ENCODE assay signal across 29 cellular contexts in genomic region chr17:59234631-59235030, GRCh38. TPM values are rescaled to one million over a fixed set of nuclear protein-coding genes. Genes with fewer than 3 reads are reported as not detected.
DNase-seq lines count a peak whose midpoint lies in the region; ATAC-seq and TF ChIP-seq lines count a peak whose summit lies in the region.
"Had no signal": no experiment of that assay in that cellular context is flagged by ENCODE, and none has a peak within 500 bp of the region (broad histone marks: within the 10 kb centered on the region; RNA-seq: fewer than 3 reads in every experiment).

No MANE protein-coding gene starts in this region.

- ATAC-seq in activated T-cell treated with anti-CD3 and anti-CD28 coated beads, Interleukin-2, amount 50 U/mL, for 72 hours (replicated peaks in 1 of 2) = no peak
- ATAC-seq in activated T-cell treated with anti-CD3 and anti-CD28 coated beads, Interleukin-2, amount 50 U/mL, for 4 hours = no peak
- ATAC-seq: activated naive CD8-positive, alpha-beta T cell treated with anti-CD3 and anti-CD28 coated beads, Interleukin-2, amount 50 U/mL, for 24 hours; left colon had no signal

- no peak overlapping the region for H3K9ac ChIP-seq in SU-DHL-6 (ENCODE audit: low read length)

- H3K4me3 ChIP-seq in SU-DHL-6 (ENCODE audit: insufficient read depth, low read length, poor library complexity, severe bottlenecking) = no peak overlapping the region
- H3K4me3 ChIP-seq in testis = no peak overlapping the region
- H3K4me3 ChIP-seq: skin epidermis, thoracic aorta had no signal

- 0 out of 2 replicates have a peak, but pooled peaks cover 4% of the 10 kb centered on the region for H3F3A ChIP-seq in SU-DHL-6 (ENCODE audit: insufficient read depth)

- H3K27ac Mint-ChIP-seq in activated T-cell treated with anti-CD3 and anti-CD28 coated beads, Interleukin-2, amount 50 U/mL, for 72 hours = peak overlapping the region; percentile 42
- H3K27ac Mint-ChIP-seq: activated CD4-positive, alpha-beta T cell treated with anti-CD3 and anti-CD28 coated beads, Interleukin-2, amount 10 ng/mL, durations not matched to agents 24 days and 14 days; activated naive CD8-positive, alpha-beta T cell treated with anti-CD3 and anti-CD28 coated beads, Interleukin-2, amount 50 U/mL, for 24 hours; CD4-positive, alpha-beta T cell; H9 had no signal

- H3K27ac ChIP-seq in SU-DHL-6 (ENCODE audit: low read depth, low read length) (no peak overlapping the region), testis (peak overlapping the region; percentile 50 to 54)
- H3K27ac ChIP-seq: skin epidermis, thoracic aorta, WERI-Rb-1 had no signal

- H3K36me3 Mint-ChIP-seq in activated T-cell treated with anti-CD3 and anti-CD28 coated beads, Interleukin-2, amount 50 U/mL, for 72 hours (ENCODE audit: insufficient read depth in 2 of 2) = no peaks in the 10 kb centered on the region
- H3K36me3 Mint-ChIP-seq in activated T-cell treated with anti-CD3 and anti-CD28 coated beads, Interleukin-2, amount 50 U/mL, for 4 hours (ENCODE audit: insufficient read depth) = no peaks in the 10 kb centered on the region

- in situ Hi-C loops in GM13977 (cut with MboI; ENCODE audit: low pct_unique_long_range_greater_than_20kb, low sequenced_read_pairs, unreplicated experiment) = no loop called here

- peak overlapping the region; percentile 26 for H2AFZ ChIP-seq in SU-DHL-6 (ENCODE audit: low read depth, low read length, severe bottlenecking)

- intact Hi-C loops in testis (cut with DNase I; ENCODE audit: low total_unique reads) = no loop called here

- no peaks in the 10 kb centered on the region for H3K4me1 Mint-ChIP-seq in activated T-cell treated with anti-CD3 and anti-CD28 coated beads, Interleukin-2, amount 50 U/mL, for 72 hours (ENCODE audit: low read depth)
- no peaks in the 10 kb centered on the region for H3K4me1 Mint-ChIP-seq in activated T-cell treated with anti-CD3 and anti-CD28 coated beads, Interleukin-2, amount 50 U/mL, for 4 hours (ENCODE audit: low read depth)
- H3K4me1 Mint-ChIP-seq: activated naive CD8-positive, alpha-beta T cell treated with anti-CD3 and anti-CD28 coated beads, Interleukin-2, amount 50 U/mL, for 24 hours; H9 had no signal

- no peaks in the 10 kb centered on the region for H3K4me1 ChIP-seq in testis

- H3K4me3 Mint-ChIP-seq in activated T-cell treated with anti-CD3 and anti-CD28 coated beads, Interleukin-2, amount 50 U/mL, for 72 hours = no peak overlapping the region
- no peak overlapping the region for H3K4me3 Mint-ChIP-seq in activated T-cell treated with anti-CD3 and anti-CD28 coated beads, Interleukin-2, amount 50 U/mL, for 4 hours
- H3K4me3 Mint-ChIP-seq: activated CD4-positive, alpha-beta T cell treated with anti-CD3 and anti-CD28 coated beads, Interleukin-2, amount 10 ng/mL, durations not matched to agents 24 days and 14 days; activated naive CD8-positive, alpha-beta T cell treated with anti-CD3 and anti-CD28 coated beads, Interleukin-2, amount 50 U/mL, for 24 hours; CD4-positive, alpha-beta T cell; H9 had no signal

- no peaks in the 10 kb centered on the region for H3K36me3 ChIP-seq in SU-DHL-6 (ENCODE audit: low read length)
- no peaks in the 10 kb centered on the region for H3K36me3 ChIP-seq in testis (ENCODE audit: low read depth, missing control alignments)
- H3K36me3 ChIP-seq: thoracic aorta, WERI-Rb-1 had no signal

- TF ChIP-seq CTCF in SU-DHL-6 (IDR thresholded peaks at IDR 0.05; ENCODE audit: insufficient read depth, low read length, poor library complexity, severe bottlenecking) = no peak
- no peak for TF ChIP-seq CTCF in testis (IDR thresholded peaks at IDR 0.05)
- no peak for TF ChIP-seq CTCF in GM13977 (IDR thresholded peaks at IDR 0.05; ENCODE audit: extremely low read depth, insufficient read depth, missing control alignments)

- no peaks in the 10 kb centered on the region for H3K9me3 Mint-ChIP-seq in activated T-cell treated with anti-CD3 and anti-CD28 coated beads, Interleukin-2, amount 50 U/mL, for 72 hours
- no peaks in the 10 kb centered on the region for H3K9me3 Mint-ChIP-seq in activated T-cell treated with anti-CD3 and anti-CD28 coated beads, Interleukin-2, amount 50 U/mL, for 4 hours
- H3K9me3 Mint-ChIP-seq: activated CD4-positive, alpha-beta T cell treated with anti-CD3 and anti-CD28 coated beads, Interleukin-2, amount 10 ng/mL, durations not matched to agents 24 days and 14 days; activated naive CD8-positive, alpha-beta T cell treated with anti-CD3 and anti-CD28 coated beads, Interleukin-2, amount 50 U/mL, for 24 hours; CD4-positive, alpha-beta T cell; H9 had no signal

- H4K20me1 ChIP-seq in SU-DHL-6 (ENCODE audit: low read depth, low read length) = no peaks in the 10 kb centered on the region

- H3K79me2 ChIP-seq in SU-DHL-6 (ENCODE audit: insufficient read depth, low read length) = no peaks in the 10 kb centered on the region

- DNase-seq in activated T-cell treated with anti-CD3 and anti-CD28 coated beads, Interleukin-2, amount 50 U/mL, for 72 hours = no peak
- no peak for DNase-seq in activated T-cell treated with anti-CD3 and anti-CD28 coated beads, Interleukin-2, amount 50 U/mL, for 4 hours
- DNase-seq in inferior parietal cortex (ENCODE audit: extremely low spot score) (peak; percentile 63), testis (no peak), GM13977 (ENCODE audit: low spot score) (no peak), mesenteric fat pad (ENCODE audit: low spot score) (no peak), HT-29 (ENCODE audit: low spot score) (no peak)
- DNase-seq: 8988T; activated CD4-positive, alpha-beta T cell treated with anti-CD3 and anti-CD28 coated beads, Interleukin-2, amount 10 ng/mL, durations not matched to agents 24 days and 14 days; activated CD8-positive, alpha-beta memory T cell treated with anti-CD3 and anti-CD28 coated beads for 24 hours; activated gamma-delta T cell; activated naive CD8-positive, alpha-beta T cell treated with anti-CD3 and anti-CD28 coated beads, Interleukin-2, amount 50 U/mL, for 24 hours; activated T-cell treated with anti-CD3 and anti-CD28 coated beads, Interleukin-2, amount 50 U/mL, for 1 hour; AML-193; CD4-positive, alpha-beta T cell; EL; H9; KBM-7; left colon; NCI-H1417 treated with DMSO at 0.1 percent for 48 hours; NCI-H2081; NCI-H2227 treated with DMSO at 0.1 percent for 48 hours; NCI-H748 treated with DMSO at 0.1 percent for 48 hours; SIG-M5; stimulated activated naive CD4-positive, alpha-beta T cell treated with Interleukin-2 at 50 U/mL for 16 hours; WERI-Rb-1 had no signal

- no peak for TF ChIP-seq POLR2A in testis (IDR thresholded peaks at IDR 0.05)

- H3K27me3 ChIP-seq in SU-DHL-6 (ENCODE audit: low read length) (no peaks in the 10 kb centered on the region), testis (no peaks in the 10 kb centered on the region)

- H3K27me3 Mint-ChIP-seq in activated T-cell treated with anti-CD3 and anti-CD28 coated beads, Interleukin-2, amount 50 U/mL, for 72 hours (ENCODE audit: low read depth) = no peaks in the 10 kb centered on the region
- no peaks in the 10 kb centered on the region for H3K27me3 Mint-ChIP-seq in activated T-cell treated with anti-CD3 and anti-CD28 coated beads, Interleukin-2, amount 50 U/mL, for 4 hours (ENCODE audit: low read depth)
- H3K27me3 Mint-ChIP-seq: activated CD4-positive, alpha-beta T cell treated with anti-CD3 and anti-CD28 coated beads, Interleukin-2, amount 10 ng/mL, durations not matched to agents 24 days and 14 days; activated naive CD8-positive, alpha-beta T cell treated with anti-CD3 and anti-CD28 coated beads, Interleukin-2, amount 50 U/mL, for 24 hours; CD4-positive, alpha-beta T cell had no signal

- H3K9me2 ChIP-seq in SU-DHL-6 (replicated peaks; ENCODE audit: insufficient read depth, low read length) = no peaks in the 10 kb centered on the region

- no peak overlapping the region for H3K4me2 ChIP-seq in SU-DHL-6 (ENCODE audit: low read depth, low read length, poor library complexity, severe bottlenecking)

- H3K9me3 ChIP-seq in SU-DHL-6 (ENCODE audit: insufficient read depth, low read length) (no peaks in the 10 kb centered on the region), testis (no peaks in the 10 kb centered on the region)
- H3K9me3 ChIP-seq: thoracic aorta had no signal

RNA-seq across cellular contexts. Expression of gene GDPD1, which starts 14.3 kb away (rescaled TPM):
- 1 to 10 TPM; 3.0 to 3.2 TPM for total RNA-seq in activated T-cell treated with anti-CD3 and anti-CD28 coated beads, Interleukin-2, amount 50 U/mL, for 72 hours
- total RNA-seq in activated T-cell treated with anti-CD3 and anti-CD28 coated beads, Interleukin-2, amount 50 U/mL, for 4 hours = 1 to 10 TPM in 2 of 3 donors, under 1 TPM in 1; 0.84 to 1.2 (median 1.1) TPM
- total RNA-seq in testis (10 to 100 TPM in 1 of 2 donors, 1 to 10 TPM in 1; 9.6 to 11.7 TPM), mesenteric fat pad (1.2 TPM)
- polyA plus RNA-seq in testis (ENCODE audit: insufficient read depth, low read depth, low replicate concordance) = 27.7 TPM
- total RNA-seq in HT-29 (2014; rRNA removed; shearing (Covaris generic)) = 0.65 TPM in 1 of 2 replicates, not detected in the other

RNA-seq across cellular contexts. Expression of gene SMG8, which starts 24.8 kb away (rescaled TPM):
- 10 to 100 TPM; 12.8 to 14.5 TPM for total RNA-seq in activated T-cell treated with anti-CD3 and anti-CD28 coated beads, Interleukin-2, amount 50 U/mL, for 72 hours
- 10 to 100 TPM; 21.1 to 23.0 (median 21.5) TPM for total RNA-seq in activated T-cell treated with anti-CD3 and anti-CD28 coated beads, Interleukin-2, amount 50 U/mL, for 4 hours
- total RNA-seq in testis = 10 to 100 TPM; 12.4 to 17.2 TPM
- polyA plus RNA-seq in testis (ENCODE audit: insufficient read depth, low read depth, low replicate concordance) = 18.0 TPM
- total RNA-seq in mesenteric fat pad = 9.0 TPM
- total RNA-seq in HT-29 (2014; rRNA removed; shearing (Covaris generic)) = 8.7 and 10.5 TPM in 2 replicates
